8 cellular contexts compared by ENCODE assay signal in the genomic region with DNA sequence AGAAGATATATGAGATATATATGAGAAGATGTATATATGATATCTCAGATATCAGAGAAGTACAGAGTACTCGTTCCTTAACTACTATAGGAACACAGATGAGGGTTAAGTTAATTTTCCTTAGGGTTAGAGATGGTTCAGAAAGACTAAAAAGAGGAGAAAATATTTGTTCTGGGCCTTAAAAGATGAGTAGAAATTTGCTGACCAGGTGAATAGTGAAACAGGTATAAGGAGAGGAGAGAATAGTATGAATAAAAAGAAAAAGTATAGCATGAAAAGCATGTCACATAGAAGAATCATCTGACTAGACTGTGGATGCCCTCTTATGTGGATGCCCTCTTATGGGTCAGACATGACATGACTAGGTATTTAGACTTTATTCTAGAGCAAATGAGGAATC.
"Had no signal": no experiment of that assay in that cellular context is flagged by ENCODE, and none has a peak within 500 bp of the region (broad histone marks: within the 10 kb centered on the region; RNA-seq: fewer than 3 reads in every experiment).

No MANE protein-coding gene starts in this region.

- ATAC-seq: GM12878 had no signal

- FAIRE-seq: G401.6, GM12878, GM12891, GM12892, GM18507, GM19239 had no signal

- DNase-seq: GDM1, GF-D8 had no signal

- H3K4me3 ChIP-seq: GM12878 had no signal
